1 cellular context compared by ENCODE assay signal in the genomic region with DNA sequence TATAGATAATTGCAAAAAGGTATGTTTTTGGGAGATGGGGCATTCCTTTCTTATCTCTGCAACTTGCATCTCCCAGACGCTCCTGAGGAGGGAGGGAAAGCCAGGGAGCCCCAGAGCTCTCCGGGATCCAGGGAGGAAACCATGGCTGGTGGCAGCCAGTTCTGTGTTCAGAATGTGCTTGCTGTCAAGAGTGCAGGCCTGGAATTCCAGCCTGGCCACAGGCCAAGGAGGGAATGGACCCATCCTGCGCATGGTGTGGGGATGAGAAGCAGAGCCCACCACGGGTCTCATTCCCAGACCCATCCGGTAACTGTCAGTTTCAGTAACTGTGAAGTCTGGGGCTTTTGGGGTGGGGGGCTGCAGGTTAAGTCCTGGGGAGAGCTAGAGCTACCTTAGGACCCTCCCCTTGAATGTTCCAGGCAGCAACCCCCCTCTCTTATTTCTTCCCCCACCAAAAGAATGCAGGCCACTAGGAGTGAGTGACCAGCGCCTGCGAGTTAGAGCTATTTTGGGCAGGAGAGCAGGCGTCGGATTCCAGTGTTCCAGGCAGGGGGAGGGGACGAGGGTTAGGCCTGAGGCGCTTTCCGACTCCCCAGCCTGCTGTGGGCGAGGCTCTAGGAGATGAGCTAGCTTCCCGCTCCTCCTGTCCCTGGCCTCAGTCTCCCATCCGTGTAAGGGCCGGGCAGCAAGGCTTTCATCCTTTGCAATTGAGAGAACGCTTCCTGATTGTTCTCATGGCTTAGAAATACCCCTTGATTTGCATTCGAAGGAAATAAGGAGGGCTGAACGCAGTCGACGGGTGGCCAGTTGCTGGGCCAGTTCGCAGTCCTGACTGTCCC.
TF ChIP-seq lines count a peak whose summit lies in the region.

No MANE protein-coding gene starts in this region.

TF ChIP-seq in HepG2, 621 proteins besides CTCF, POLR2A, EP300 and RAD21 (continued from another document and continues in another):
- TF ChIP-seq, protein P1, sequence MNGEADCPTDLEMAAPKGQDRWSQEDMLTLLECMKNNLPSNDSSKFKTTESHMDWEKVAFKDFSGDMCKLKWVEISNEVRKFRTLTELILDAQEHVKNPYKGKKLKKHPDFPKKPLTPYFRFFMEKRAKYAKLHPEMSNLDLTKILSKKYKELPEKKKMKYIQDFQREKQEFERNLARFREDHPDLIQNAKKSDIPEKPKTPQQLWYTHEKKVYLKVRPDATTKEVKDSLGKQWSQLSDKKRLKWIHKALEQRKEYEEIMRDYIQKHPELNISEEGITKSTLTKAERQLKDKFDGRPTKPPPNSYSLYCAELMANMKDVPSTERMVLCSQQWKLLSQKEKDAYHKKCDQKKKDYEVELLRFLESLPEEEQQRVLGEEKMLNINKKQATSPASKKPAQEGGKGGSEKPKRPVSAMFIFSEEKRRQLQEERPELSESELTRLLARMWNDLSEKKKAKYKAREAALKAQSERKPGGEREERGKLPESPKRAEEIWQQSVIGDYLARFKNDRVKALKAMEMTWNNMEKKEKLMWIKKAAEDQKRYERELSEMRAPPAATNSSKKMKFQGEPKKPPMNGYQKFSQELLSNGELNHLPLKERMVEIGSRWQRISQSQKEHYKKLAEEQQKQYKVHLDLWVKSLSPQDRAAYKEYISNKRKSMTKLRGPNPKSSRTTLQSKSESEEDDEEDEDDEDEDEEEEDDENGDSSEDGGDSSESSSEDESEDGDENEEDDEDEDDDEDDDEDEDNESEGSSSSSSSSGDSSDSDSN (CRISPR knock-in tag; IDR thresholded peaks at IDR 0.05) = no peak; the same call in 1 of the 2 replicates
- TF ChIP-seq MEIS1 (CRISPR knock-in tag; IDR thresholded peaks at IDR 0.05; ENCODE audit: borderline replicate concordance) = 0 out of 2 replicates have a peak, but pooled peaks have one; percentile 37
- no peak for TF ChIP-seq ZNF331 (CRISPR knock-in tag; IDR thresholded peaks at IDR 0.05)
- TF ChIP-seq, protein P2, sequence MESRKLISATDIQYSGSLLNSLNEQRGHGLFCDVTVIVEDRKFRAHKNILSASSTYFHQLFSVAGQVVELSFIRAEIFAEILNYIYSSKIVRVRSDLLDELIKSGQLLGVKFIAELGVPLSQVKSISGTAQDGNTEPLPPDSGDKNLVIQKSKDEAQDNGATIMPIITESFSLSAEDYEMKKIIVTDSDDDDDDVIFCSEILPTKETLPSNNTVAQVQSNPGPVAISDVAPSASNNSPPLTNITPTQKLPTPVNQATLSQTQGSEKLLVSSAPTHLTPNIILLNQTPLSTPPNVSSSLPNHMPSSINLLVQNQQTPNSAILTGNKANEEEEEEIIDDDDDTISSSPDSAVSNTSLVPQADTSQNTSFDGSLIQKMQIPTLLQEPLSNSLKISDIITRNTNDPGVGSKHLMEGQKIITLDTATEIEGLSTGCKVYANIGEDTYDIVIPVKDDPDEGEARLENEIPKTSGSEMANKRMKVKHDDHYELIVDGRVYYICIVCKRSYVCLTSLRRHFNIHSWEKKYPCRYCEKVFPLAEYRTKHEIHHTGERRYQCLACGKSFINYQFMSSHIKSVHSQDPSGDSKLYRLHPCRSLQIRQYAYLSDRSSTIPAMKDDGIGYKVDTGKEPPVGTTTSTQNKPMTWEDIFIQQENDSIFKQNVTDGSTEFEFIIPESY (CRISPR knock-in tag; IDR thresholded peaks at IDR 0.05) = 0 out of 2 replicates have a peak, but pooled peaks have one; percentile 9
- TF ChIP-seq ZNF850 (CRISPR knock-in tag; conservative IDR thresholded peaks at IDR 0.05) = no peak
- peak; percentile 27 for TF ChIP-seq ZNF274 (CRISPR knock-in tag; IDR thresholded peaks at IDR 0.05)
- TF ChIP-seq HDAC2 (CRISPR knock-in tag; IDR thresholded peaks at IDR 0.05) = no peak
- TF ChIP-seq ZSCAN29 (CRISPR knock-in tag; conservative IDR thresholded peaks at IDR 0.05) = 0 out of 2 replicates have a peak, but pooled peaks have one; percentile 32
- TF ChIP-seq ZMAT3 (CRISPR knock-in tag; conservative IDR thresholded peaks at IDR 0.05) = no peak
- TF ChIP-seq GABPB1 (CRISPR knock-in tag; IDR thresholded peaks at IDR 0.05) = no peak
- TF ChIP-seq FOXP1 (IDR thresholded peaks at IDR 0.05) = no peak
- no peak for TF ChIP-seq FOXP1 (CRISPR knock-in tag; IDR thresholded peaks at IDR 0.05)
- TF ChIP-seq, protein P3, sequence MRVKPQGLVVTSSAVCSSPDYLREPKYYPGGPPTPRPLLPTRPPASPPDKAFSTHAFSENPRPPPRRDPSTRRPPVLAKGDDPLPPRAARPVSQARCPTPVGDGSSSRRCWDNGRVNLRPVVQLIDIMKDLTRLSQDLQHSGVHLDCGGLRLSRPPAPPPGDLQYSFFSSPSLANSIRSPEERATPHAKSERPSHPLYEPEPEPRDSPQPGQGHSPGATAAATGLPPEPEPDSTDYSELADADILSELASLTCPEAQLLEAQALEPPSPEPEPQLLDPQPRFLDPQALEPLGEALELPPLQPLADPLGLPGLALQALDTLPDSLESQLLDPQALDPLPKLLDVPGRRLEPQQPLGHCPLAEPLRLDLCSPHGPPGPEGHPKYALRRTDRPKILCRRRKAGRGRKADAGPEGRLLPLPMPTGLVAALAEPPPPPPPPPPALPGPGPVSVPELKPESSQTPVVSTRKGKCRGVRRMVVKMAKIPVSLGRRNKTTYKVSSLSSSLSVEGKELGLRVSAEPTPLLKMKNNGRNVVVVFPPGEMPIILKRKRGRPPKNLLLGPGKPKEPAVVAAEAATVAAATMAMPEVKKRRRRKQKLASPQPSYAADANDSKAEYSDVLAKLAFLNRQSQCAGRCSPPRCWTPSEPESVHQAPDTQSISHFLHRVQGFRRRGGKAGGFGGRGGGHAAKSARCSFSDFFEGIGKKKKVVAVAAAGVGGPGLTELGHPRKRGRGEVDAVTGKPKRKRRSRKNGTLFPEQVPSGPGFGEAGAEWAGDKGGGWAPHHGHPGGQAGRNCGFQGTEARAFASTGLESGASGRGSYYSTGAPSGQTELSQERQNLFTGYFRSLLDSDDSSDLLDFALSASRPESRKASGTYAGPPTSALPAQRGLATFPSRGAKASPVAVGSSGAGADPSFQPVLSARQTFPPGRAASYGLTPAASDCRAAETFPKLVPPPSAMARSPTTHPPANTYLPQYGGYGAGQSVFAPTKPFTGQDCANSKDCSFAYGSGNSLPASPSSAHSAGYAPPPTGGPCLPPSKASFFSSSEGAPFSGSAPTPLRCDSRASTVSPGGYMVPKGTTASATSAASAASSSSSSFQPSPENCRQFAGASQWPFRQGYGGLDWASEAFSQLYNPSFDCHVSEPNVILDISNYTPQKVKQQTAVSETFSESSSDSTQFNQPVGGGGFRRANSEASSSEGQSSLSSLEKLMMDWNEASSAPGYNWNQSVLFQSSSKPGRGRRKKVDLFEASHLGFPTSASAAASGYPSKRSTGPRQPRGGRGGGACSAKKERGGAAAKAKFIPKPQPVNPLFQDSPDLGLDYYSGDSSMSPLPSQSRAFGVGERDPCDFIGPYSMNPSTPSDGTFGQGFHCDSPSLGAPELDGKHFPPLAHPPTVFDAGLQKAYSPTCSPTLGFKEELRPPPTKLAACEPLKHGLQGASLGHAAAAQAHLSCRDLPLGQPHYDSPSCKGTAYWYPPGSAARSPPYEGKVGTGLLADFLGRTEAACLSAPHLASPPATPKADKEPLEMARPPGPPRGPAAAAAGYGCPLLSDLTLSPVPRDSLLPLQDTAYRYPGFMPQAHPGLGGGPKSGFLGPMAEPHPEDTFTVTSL (CRISPR knock-in tag; IDR thresholded peaks at IDR 0.05; ENCODE audit: borderline replicate concordance) = peak; percentile 19; the same call in 1 of the 2 replicates
- TF ChIP-seq ZNF572 (CRISPR knock-in tag; IDR thresholded peaks at IDR 0.05) = 0 out of 2 replicates have a peak, but pooled peaks have one; percentile 5
- no peak for TF ChIP-seq EZH2 (conservative IDR thresholded peaks at IDR 0.05; ENCODE audit: low read depth, low read length)
- TF ChIP-seq MTA3 (CRISPR knock-in tag; IDR thresholded peaks at IDR 0.05) = no peak
- TF ChIP-seq THYN1 (CRISPR knock-in tag; IDR thresholded peaks at IDR 0.05; ENCODE audit: borderline replicate concordance, low read depth) = no peak
- TF ChIP-seq CHD4 (IDR thresholded peaks at IDR 0.05; ENCODE audit: borderline replicate concordance, low read length) = peak; percentile 53; the same call in 1 of the 2 replicates
- TF ChIP-seq ZNF292 (CRISPR knock-in tag; IDR thresholded peaks at IDR 0.05; ENCODE audit: borderline replicate concordance, low read depth) = 0 out of 2 replicates have a peak, but pooled peaks have one; percentile 11
- no peak for TF ChIP-seq ZNF781 (CRISPR knock-in tag; IDR thresholded peaks at IDR 0.05; ENCODE audit: borderline replicate concordance, not compliant biosample characterization)
- TF ChIP-seq, protein P4, sequence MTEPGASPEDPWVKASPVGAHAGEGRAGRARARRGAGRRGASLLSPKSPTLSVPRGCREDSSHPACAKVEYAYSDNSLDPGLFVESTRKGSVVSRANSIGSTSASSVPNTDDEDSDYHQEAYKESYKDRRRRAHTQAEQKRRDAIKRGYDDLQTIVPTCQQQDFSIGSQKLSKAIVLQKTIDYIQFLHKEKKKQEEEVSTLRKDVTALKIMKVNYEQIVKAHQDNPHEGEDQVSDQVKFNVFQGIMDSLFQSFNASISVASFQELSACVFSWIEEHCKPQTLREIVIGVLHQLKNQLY (CRISPR knock-in tag; IDR thresholded peaks at IDR 0.05) = no peak
- no peak for TF ChIP-seq ZNF17 (CRISPR knock-in tag; IDR thresholded peaks at IDR 0.05)
- TF ChIP-seq, protein P5, sequence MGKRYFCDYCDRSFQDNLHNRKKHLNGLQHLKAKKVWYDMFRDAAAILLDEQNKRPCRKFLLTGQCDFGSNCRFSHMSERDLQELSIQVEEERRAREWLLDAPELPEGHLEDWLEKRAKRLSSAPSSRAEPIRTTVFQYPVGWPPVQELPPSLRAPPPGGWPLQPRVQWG (CRISPR knock-in tag; IDR thresholded peaks at IDR 0.05; ENCODE audit: borderline replicate concordance, low read depth) = no peak
- TF ChIP-seq ZNF234 (CRISPR knock-in tag; conservative IDR thresholded peaks at IDR 0.05) = no peak; the same call in 1 of the 2 replicates
- TF ChIP-seq U2AF1 (optimal IDR thresholded peaks at IDR 0.05; ENCODE audit: low read depth, low read length) = no peak
- no peak for TF ChIP-seq KLF16 (CRISPR knock-in tag; IDR thresholded peaks at IDR 0.05)
- TF ChIP-seq YEATS4 (CRISPR knock-in tag; IDR thresholded peaks at IDR 0.05; ENCODE audit: borderline replicate concordance) = peak; percentile 23; the same call in 1 of the 2 replicates
- TF ChIP-seq HNRNPK (IDR thresholded peaks at IDR 0.05; ENCODE audit: low read depth, low read length, poor library complexity, severe bottlenecking) = no peak
- TF ChIP-seq NONO (IDR thresholded peaks at IDR 0.05) = no peak
- TF ChIP-seq NONO (CRISPR knock-in tag; conservative IDR thresholded peaks at IDR 0.05) = no peak
- TF ChIP-seq ZNF10 (CRISPR knock-in tag; IDR thresholded peaks at IDR 0.05; ENCODE audit: borderline replicate concordance, low read depth) = no peak
- TF ChIP-seq PHF20 (CRISPR knock-in tag; IDR thresholded peaks at IDR 0.05) = no peak
- TF ChIP-seq SIN3B (IDR thresholded peaks at IDR 0.05; ENCODE audit: low read length) = no peak
- TF ChIP-seq NCOA2 (CRISPR knock-in tag; IDR thresholded peaks at IDR 0.05) = peak; percentile 9
- TF ChIP-seq, protein P6, sequence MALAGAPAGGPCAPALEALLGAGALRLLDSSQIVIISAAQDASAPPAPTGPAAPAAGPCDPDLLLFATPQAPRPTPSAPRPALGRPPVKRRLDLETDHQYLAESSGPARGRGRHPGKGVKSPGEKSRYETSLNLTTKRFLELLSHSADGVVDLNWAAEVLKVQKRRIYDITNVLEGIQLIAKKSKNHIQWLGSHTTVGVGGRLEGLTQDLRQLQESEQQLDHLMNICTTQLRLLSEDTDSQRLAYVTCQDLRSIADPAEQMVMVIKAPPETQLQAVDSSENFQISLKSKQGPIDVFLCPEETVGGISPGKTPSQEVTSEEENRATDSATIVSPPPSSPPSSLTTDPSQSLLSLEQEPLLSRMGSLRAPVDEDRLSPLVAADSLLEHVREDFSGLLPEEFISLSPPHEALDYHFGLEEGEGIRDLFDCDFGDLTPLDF (CRISPR knock-in tag; IDR thresholded peaks at IDR 0.05) = no peak
- TF ChIP-seq SP4 (CRISPR knock-in tag; IDR thresholded peaks at IDR 0.05) = no peak
- TF ChIP-seq, protein P7, sequence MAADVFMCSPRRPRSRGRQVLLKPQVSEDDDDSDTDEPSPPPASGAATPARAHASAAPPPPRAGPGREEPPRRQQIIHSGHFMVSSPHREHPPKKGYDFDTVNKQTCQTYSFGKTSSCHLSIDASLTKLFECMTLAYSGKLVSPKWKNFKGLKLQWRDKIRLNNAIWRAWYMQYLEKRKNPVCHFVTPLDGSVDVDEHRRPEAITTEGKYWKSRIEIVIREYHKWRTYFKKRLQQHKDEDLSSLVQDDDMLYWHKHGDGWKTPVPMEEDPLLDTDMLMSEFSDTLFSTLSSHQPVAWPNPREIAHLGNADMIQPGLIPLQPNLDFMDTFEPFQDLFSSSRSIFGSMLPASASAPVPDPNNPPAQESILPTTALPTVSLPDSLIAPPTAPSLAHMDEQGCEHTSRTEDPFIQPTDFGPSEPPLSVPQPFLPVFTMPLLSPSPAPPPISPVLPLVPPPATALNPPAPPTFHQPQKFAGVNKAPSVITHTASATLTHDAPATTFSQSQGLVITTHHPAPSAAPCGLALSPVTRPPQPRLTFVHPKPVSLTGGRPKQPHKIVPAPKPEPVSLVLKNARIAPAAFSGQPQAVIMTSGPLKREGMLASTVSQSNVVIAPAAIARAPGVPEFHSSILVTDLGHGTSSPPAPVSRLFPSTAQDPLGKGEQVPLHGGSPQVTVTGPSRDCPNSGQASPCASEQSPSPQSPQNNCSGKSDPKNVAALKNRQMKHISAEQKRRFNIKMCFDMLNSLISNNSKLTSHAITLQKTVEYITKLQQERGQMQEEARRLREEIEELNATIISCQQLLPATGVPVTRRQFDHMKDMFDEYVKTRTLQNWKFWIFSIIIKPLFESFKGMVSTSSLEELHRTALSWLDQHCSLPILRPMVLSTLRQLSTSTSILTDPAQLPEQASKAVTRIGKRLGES (CRISPR knock-in tag; IDR thresholded peaks at IDR 0.05; ENCODE audit: borderline replicate concordance) = 0 out of 2 replicates have a peak, but pooled peaks have one; percentile 33
